8 cellular contexts compared by ENCODE assay signal in genomic region chr1:234722904-234723588, GRCh38.
DNase-seq lines count a peak whose midpoint lies in the region; ATAC-seq and TF ChIP-seq lines count a peak whose summit lies in the region.

No MANE protein-coding gene starts in this region.

- intact Hi-C loops in spleen (cut with DNase I; ENCODE audit: low total_unique reads): loop anchor here (5.0 to 10.0 kb wide), 2 partner anchors 111 to 122 kb away; partner anchors contain the start of gene IRF2BP2

- no peak for TF ChIP-seq CTCF in spleen (IDR thresholded peaks at IDR 0.05 in 8 of 11, conservative IDR thresholded peaks at IDR 0.05 in 3 of 11)

- no peaks in the 10 kb centered on the region for H3K36me3 ChIP-seq in spleen

- peak overlapping the region; percentile 70 to 96 (median 88) for H3K27ac ChIP-seq in spleen

- H3K27me3 ChIP-seq in spleen (replicated peaks in 1 of 7): no peaks in the 10 kb centered on the region

- no peak for TF ChIP-seq POLR2A in spleen (IDR thresholded peaks at IDR 0.05)

- peak overlapping the region in 1 of 8 donors; percentile 37 for H3K4me3 ChIP-seq in spleen

- ATAC-seq in GM21825 (IDR thresholded peaks at IDR 0.05; ENCODE audit: unreplicated experiment): no peak

- H3K9me3 ChIP-seq in spleen: no peaks in the 10 kb centered on the region

- DNase-seq in NCI-H82 (lab: John Stamatoyannopoulos, UW): peak; percentile 72
- DNase-seq in NCI-H82 treated with DMSO at 0.1 percent for 48 hours (lab: John Stamatoyannopoulos, UW; ENCODE audit: unreplicated experiment): no peak
- DNase-seq in T-helper 22 cell (ENCODE audit: low read depth): peak; percentile 49
- DNase-seq in astrocyte of the hippocampus (ENCODE audit: low read depth, low spot score): peak; percentile 90
- peak; percentile 55 for DNase-seq in islet precursor cell
- peak; percentile 76 for DNase-seq in spleen
- DNase-seq in NK-92 (lab: John Stamatoyannopoulos, UW; ENCODE audit: unreplicated experiment): no peak

- peaks cover 52 to 99% (median 86%) of the 10 kb centered on the region in 6 donors for H3K4me1 ChIP-seq in spleen

- WGBS in spleen, 5 donors: 53 to 59% (median 55%) methylated on average over 23 of the region's 23 CpGs

Comparison
In these comparisons a context has a peak if more than half of its experiments do, and no peak if none do; other contexts are left out.
1. DNase-seq: peak in NCI-H82 (single experiment), T-helper 22 cell (single experiment), astrocyte of the hippocampus (single experiment), islet precursor cell (single experiment) and spleen (single experiment); none in NCI-H82 treated with DMSO at 0.1 percent for 48 hours (single experiment) and NK-92 (single experiment).